Comparison of ENCODE assay signal across 8 cellular contexts in genomic region chr4:158670975-158671664, GRCh38. TPM values are rescaled to one million over a fixed set of nuclear protein-coding genes. Genes with fewer than 3 reads are reported as not detected.
DNase-seq lines count a peak whose midpoint lies in the region; ATAC-seq and TF ChIP-seq lines count a peak whose summit lies in the region.

No MANE protein-coding gene starts in this region.

- peaks cover 5% of the 10 kb centered on the region; the same call in 1 of the 2 replicates for H3K79me2 ChIP-seq in H9 (ENCODE audit: insufficient read depth, low read length)

- peak overlapping the region; percentile 81 for H3K18ac ChIP-seq in H9 (ENCODE audit: insufficient read length, low read depth, low read length)

- H3K23me2 ChIP-seq in H9 (ENCODE audit: insufficient read length, low read depth, low read length, poor library complexity, severe bottlenecking): peaks cover 13% of the 10 kb centered on the region

- no peak overlapping the region for H2BK12ac ChIP-seq in H9 (ENCODE audit: insufficient read length, low read depth, low read length)

- peaks cover 8 to 18% (median 15%) of the 10 kb centered on the region in 3 experiments for H3K36me3 Mint-ChIP-seq in H9 (ENCODE audit: insufficient read depth in 1 of 3, low read depth in 3 of 3)
- H3K36me3 Mint-ChIP-seq in T-cell: peaks cover 2% of the 10 kb centered on the region

- WGBS in H9 (ENCODE audit: extremely low coverage, insufficient read length, low lambda C conversion rate): no CpG with 5 or more reads among the region's 35 CpGs

- no peak overlapping the region for H3T11ph ChIP-seq in H9 (ENCODE audit: low read length)

- H3K27me3 ChIP-seq in H9 (ENCODE audit: insufficient read depth, low read length) (no peaks in the 10 kb centered on the region), MG63 (no peaks in the 10 kb centered on the region), ascending aorta (no peaks in the 10 kb centered on the region), rectal smooth muscle tissue (ENCODE audit: control insufficient read depth, insufficient read depth, low read length) (no peaks in the 10 kb centered on the region)

- TF ChIP-seq CTCF in H9 (conservative IDR thresholded peaks at IDR 0.05) (no peak), ascending aorta (IDR thresholded peaks at IDR 0.05) (no peak)

- H3K4ac ChIP-seq in H9 (ENCODE audit: low read depth, low read length): peak overlapping the region; percentile 46; the same call in 1 of the 2 replicates

- no peak overlapping the region for H4K91ac ChIP-seq in H9 (ENCODE audit: insufficient read length, low read depth, low read length)

- no peak overlapping the region for H3K27ac ChIP-seq in H9 (ENCODE audit: insufficient read length, low read depth, low read length)
- H3K27ac ChIP-seq in ascending aorta: peak overlapping the region; percentile 96 to 98
- H3K27ac ChIP-seq in rectal smooth muscle tissue (ENCODE audit: low read depth, low read length): peak overlapping the region; percentile 95

- peak overlapping the region; percentile 14 for H4K5ac ChIP-seq in H9 (ENCODE audit: insufficient read length, low read depth, low read length)

- no peak overlapping the region for H2BK15ac ChIP-seq in H9 (ENCODE audit: low read depth, low read length)

- CTCF ChIA-PET in T-cell (lab: Charles Lee): no interaction called here

- POLR2A ChIA-PET in T-cell (lab: Charles Lee): no interaction called here

- H3K27me3 Mint-ChIP-seq in H9 (ENCODE audit: low read depth) (no peaks in the 10 kb centered on the region), T-cell (no peaks in the 10 kb centered on the region)

- H4K20me1 ChIP-seq in H9 (ENCODE audit: control insufficient read depth, insufficient read depth, insufficient read length): no peaks in the 10 kb centered on the region

- no peak overlapping the region for H4K8ac ChIP-seq in H9 (replicated peaks; ENCODE audit: insufficient read length, low read depth, low read length)

- H2AK5ac ChIP-seq in H9 (ENCODE audit: insufficient read length, low read length): no peak overlapping the region

- peak overlapping the region; percentile 96 to 99 (median 97); a peak in 6 of 7 replicates for H3K27ac Mint-ChIP-seq in H9
- peak overlapping the region; percentile 98 to 99 for H3K27ac Mint-ChIP-seq in T-cell

- intact Hi-C loops in ascending aorta (cut with DNase I): loop anchor here (2.0 to 5.0 kb wide), 7 partner anchors 46 to 1449 kb away; partner anchors contain the start of genes GASK1B, GRIA2, PPID and RAPGEF2

- H3K9ac ChIP-seq in H9 (ENCODE audit: extremely low read depth, insufficient read length, low read length): peak overlapping the region; percentile 79
- H3K9ac ChIP-seq in rectal smooth muscle tissue (ENCODE audit: low read length): peak overlapping the region; percentile 53

- H2BK5ac ChIP-seq in H9 (ENCODE audit: insufficient read length, low read length): no peak overlapping the region

- no peak overlapping the region for H2AFZ ChIP-seq in H9 (ENCODE audit: low read length)

- peaks cover 3% of the 10 kb centered on the region for H3K79me1 ChIP-seq in H9 (ENCODE audit: insufficient read depth, low read depth, low read length, poor library complexity, severe bottlenecking)

- H3K56ac ChIP-seq in H9 (ENCODE audit: insufficient read length, low read depth, low read length): no peak overlapping the region

- H3K36me3 ChIP-seq in MG63 (peaks cover 47% of the 10 kb centered on the region), ascending aorta (no peaks in the 10 kb centered on the region), rectal smooth muscle tissue (ENCODE audit: control insufficient read depth, insufficient read depth, low read length) (no peaks in the 10 kb centered on the region)

- no peaks in the 10 kb centered on the region for H3K9me3 Mint-ChIP-seq in H9
- H3K9me3 Mint-ChIP-seq in T-cell: no peaks in the 10 kb centered on the region

- peak overlapping the region; percentile 7 for H3K23ac ChIP-seq in H9 (ENCODE audit: insufficient read length, low read depth, low read length)

- H3K4me1 ChIP-seq in H9 (ENCODE audit: insufficient read depth, low read length): no peaks in the 10 kb centered on the region
- peaks cover 0 to 12% of the 10 kb centered on the region in 2 donors for H3K4me1 ChIP-seq in ascending aorta
- H3K4me1 ChIP-seq in rectal smooth muscle tissue (ENCODE audit: control insufficient read depth, insufficient read depth, low read length): peaks cover 7% of the 10 kb centered on the region

- no peak overlapping the region for H2BK20ac ChIP-seq in H9 (ENCODE audit: low read depth, low read length, poor library complexity, severe bottlenecking)

- DNase-seq in GM04504 (ENCODE audit: low read depth) (peak; percentile 42), H9 (peak; percentile 57), MG63 (peak; percentile 98), T-cell (peak in 32 of 34 experiments; percentile 18 to 68 (median 55)), ascending aorta (ENCODE audit: low spot score in 2 of 2) (peak in 1 of 2 donors; percentile 73), hepatic stellate cell (ENCODE audit: low spot score) (peak; percentile 66), GOT3 (lab: John Stamatoyannopoulos, UW) (no peak)

- ATAC-seq in T-cell (replicated peaks in 1 of 4): peak; percentile 1 to 20 (median 1)

- peak overlapping the region; percentile 95 for H3K4me2 ChIP-seq in H9 (ENCODE audit: insufficient read depth, insufficient read length, low read length)

- H3K4me1 Mint-ChIP-seq in H9: peaks cover 11 to 15% of the 10 kb centered on the region in 2 experiments
- peaks cover 18 to 32% (median 24%) of the 10 kb centered on the region in 3 donors for H3K4me1 Mint-ChIP-seq in T-cell

- no peak overlapping the region for H2BK120ac ChIP-seq in H9 (ENCODE audit: low read depth, low read length, poor library complexity, severe bottlenecking)

- peak overlapping the region; percentile 98 to 99 for H3K4me3 Mint-ChIP-seq in H9
- peak overlapping the region; percentile 93 to 95 (median 95) for H3K4me3 Mint-ChIP-seq in T-cell

- H3K4me3 ChIP-seq in MG63 (peak overlapping the region; percentile 92), ascending aorta (peak overlapping the region; percentile 69 to 87), rectal smooth muscle tissue (ENCODE audit: low read length) (peak overlapping the region; percentile 96)

- H3K9me3 ChIP-seq in H9 (ENCODE audit: control insufficient read depth, low read depth, low read length) (no peaks in the 10 kb centered on the region), MG63 (no peaks in the 10 kb centered on the region), ascending aorta (no peaks in the 10 kb centered on the region)

- peak overlapping the region; percentile 98 for H3K14ac ChIP-seq in H9 (ENCODE audit: insufficient read depth, low read length)

RNA-seq across cellular contexts. Expression of gene C4orf46, which starts 0.6 kb away (rescaled TPM):
- 19.6 and 22.0 TPM in 2 replicates for total RNA-seq in H9 (2021)
- 96.1 and 152 TPM in 2 replicates for total RNA-seq in MG63 (2014; rRNA removed; shearing (Covaris generic); ENCODE audit: low replicate concordance)
- total RNA-seq in T-cell: 1 to 10 TPM; 3.5 to 6.3 (median 4.2) TPM
- 0.75 TPM for total RNA-seq in ascending aorta

RNA-seq across cellular contexts. Expression of gene ETFDH, which starts 1.0 kb away (rescaled TPM):
- total RNA-seq in H9 (2021) (11.9 and 12.8 TPM in 2 replicates), T-cell (10 to 100 TPM in 4 of 5 donors, 1 to 10 TPM in 1; 7.2 to 23.8 (median 14.3) TPM), ascending aorta (1.4 TPM)
- 117 and 228 TPM in 2 replicates for total RNA-seq in MG63 (2014; rRNA removed; shearing (Covaris generic); ENCODE audit: low replicate concordance)

RNA-seq across cellular contexts. Expression of gene PPID, which starts 52.1 kb away (rescaled TPM):
- total RNA-seq in H9 (2021) (50.2 and 53.5 TPM in 2 replicates), T-cell (10 to 100 TPM; 14.6 to 28.3 (median 26.2) TPM), ascending aorta (20.8 TPM)
- total RNA-seq in MG63 (2014; rRNA removed; shearing (Covaris generic); ENCODE audit: low replicate concordance): 125 and 212 TPM in 2 replicates
